13 cellular contexts compared by ENCODE assay signal in genomic region chr1:111597433-111597832, GRCh38. TPM values are rescaled to one million over a fixed set of nuclear protein-coding genes. Genes with fewer than 3 reads are reported as not detected.
DNase-seq lines count a peak whose midpoint lies in the region; TF ChIP-seq lines count a peak whose summit lies in the region.
"Had no signal": no experiment of that assay in that cellular context is flagged by ENCODE, and none has a peak within 500 bp of the region (broad histone marks: within the 10 kb centered on the region; RNA-seq: fewer than 3 reads in every experiment).

No MANE protein-coding gene starts in this region.

- TF ChIP-seq POLR2A in Peyer's patch (IDR thresholded peaks at IDR 0.05): no peak
- TF ChIP-seq POLR2A in esophagus muscularis mucosa (IDR thresholded peaks at IDR 0.05; ENCODE audit: low read depth): no peak
- TF ChIP-seq POLR2A in ovary (IDR thresholded peaks at IDR 0.05): no peak

- no peaks in the 10 kb centered on the region for H3K9me3 Mint-ChIP-seq in CD8-positive, alpha-beta memory T cell

- TF ChIP-seq CTCF in Peyer's patch (IDR thresholded peaks at IDR 0.05): no peak
- TF ChIP-seq CTCF in esophagus muscularis mucosa (IDR thresholded peaks at IDR 0.05): no peak
- no peak for TF ChIP-seq CTCF in ovary (IDR thresholded peaks at IDR 0.05)

- H3K4me3 ChIP-seq in CD8-positive, alpha-beta memory T cell (ENCODE audit: low read length): no peak overlapping the region
- no peak overlapping the region for H3K4me3 ChIP-seq in Peyer's patch
- no peak overlapping the region for H3K4me3 ChIP-seq in esophagus muscularis mucosa
- H3K4me3 ChIP-seq in rectal smooth muscle tissue (ENCODE audit: low read length): no peak overlapping the region
- H3K4me3 ChIP-seq in ovary: no peak overlapping the region

- CTCF ChIA-PET in CD8-positive, alpha-beta memory T cell (lab: Charles Lee): interaction anchor here (2.1 kb wide), 2 partner anchors 19 to 26 kb away, joined by 7 to 9 read pairs; no protein-coding TSS in a partner anchor

- no peak for DNase-seq in CD8-positive, alpha-beta memory T cell
- DNase-seq in Peyer's patch (no peak), esophagus muscularis mucosa (ENCODE audit: extremely low spot score) (peak; percentile 64), HK-2 (ENCODE audit: unreplicated experiment) (no peak), Ammon's horn (ENCODE audit: low spot score) (no peak), ovary (no peak)
- DNase-seq: dermis blood vessel endothelial cell, foreskin keratinocyte, islet precursor cell, NCI-H446, right cardiac atrium, substantia nigra had no signal

- POLR2A ChIA-PET in CD8-positive, alpha-beta memory T cell (lab: Charles Lee): no interaction called here

- TF ChIP-seq EP300 in esophagus muscularis mucosa (IDR thresholded peaks at IDR 0.05): no peak
- TF ChIP-seq EP300 in ovary (IDR thresholded peaks at IDR 0.05): no peak

- no peaks in the 10 kb centered on the region for H3K27me3 Mint-ChIP-seq in CD8-positive, alpha-beta memory T cell

- peak overlapping the region in 6 of 7 donors; percentile 15 to 59 (median 52) for H3K4me3 Mint-ChIP-seq in CD8-positive, alpha-beta memory T cell

- H3K4me1 ChIP-seq in CD8-positive, alpha-beta memory T cell (ENCODE audit: insufficient read depth, low read length): peaks cover 94% of the 10 kb centered on the region
- H3K4me1 ChIP-seq in Peyer's patch (peaks cover 0 to 42% (median 15%) of the 10 kb centered on the region in 4 donors), esophagus muscularis mucosa (peaks cover 32 to 77% (median 77%) of the 10 kb centered on the region in 4 donors), rectal smooth muscle tissue (ENCODE audit: control insufficient read depth, insufficient read depth, low read length) (peaks cover 42% of the 10 kb centered on the region), ovary (ENCODE audit: insufficient read depth) (peaks cover 5% of the 10 kb centered on the region)

- no peaks in the 10 kb centered on the region for H3K9me3 ChIP-seq in CD8-positive, alpha-beta memory T cell (ENCODE audit: low read length)
- H3K9me3 ChIP-seq in Peyer's patch (no peaks in the 10 kb centered on the region), esophagus muscularis mucosa (no peaks in the 10 kb centered on the region), ovary (no peaks in the 10 kb centered on the region)

- WGBS in esophagus muscularis mucosa: 28% methylated on average over 5 of the region's 5 CpGs
- 17 to 32% (median 25%) methylated on average over 5 of the region's 5 CpGs for WGBS in ovary, 3 donors

- H3K27ac ChIP-seq in CD8-positive, alpha-beta memory T cell (ENCODE audit: low read depth, low read length): no peak overlapping the region
- peak overlapping the region in 3 of 4 donors; percentile 16 to 37 (median 23) for H3K27ac ChIP-seq in Peyer's patch
- H3K27ac ChIP-seq in esophagus muscularis mucosa (replicated peaks in 1 of 4): peak overlapping the region; percentile 61 to 79 (median 76)
- H3K27ac ChIP-seq in rectal smooth muscle tissue (ENCODE audit: low read depth, low read length): peak overlapping the region; percentile 72
- H3K27ac ChIP-seq in ovary: no peak overlapping the region
- H3K27ac ChIP-seq: foreskin keratinocyte had no signal

- no peaks in the 10 kb centered on the region for H3K36me3 ChIP-seq in CD8-positive, alpha-beta memory T cell (ENCODE audit: insufficient read depth, low read length)
- H3K36me3 ChIP-seq in Peyer's patch (no peaks in the 10 kb centered on the region), esophagus muscularis mucosa (no peaks in the 10 kb centered on the region), rectal smooth muscle tissue (ENCODE audit: control insufficient read depth, insufficient read depth, low read length) (no peaks in the 10 kb centered on the region), ovary (no peaks in the 10 kb centered on the region)

- no peaks in the 10 kb centered on the region for H3K27me3 ChIP-seq in CD8-positive, alpha-beta memory T cell (ENCODE audit: insufficient read depth, low read length, poor library complexity, severe bottlenecking)
- H3K27me3 ChIP-seq in Peyer's patch (no peaks in the 10 kb centered on the region), esophagus muscularis mucosa (no peaks in the 10 kb centered on the region), rectal smooth muscle tissue (ENCODE audit: control insufficient read depth, insufficient read depth, low read length) (no peaks in the 10 kb centered on the region), ovary (no peaks in the 10 kb centered on the region)
- H3K27me3 ChIP-seq: foreskin keratinocyte had no signal

- H3K9ac ChIP-seq in rectal smooth muscle tissue (ENCODE audit: low read length): no peak overlapping the region

- H3K27ac Mint-ChIP-seq in CD8-positive, alpha-beta memory T cell: peak overlapping the region in 7 of 8 donors; percentile 58 to 92 (median 86)

- peaks cover 95 to 100% (median 97%) of the 10 kb centered on the region in 3 donors for H3K4me1 Mint-ChIP-seq in CD8-positive, alpha-beta memory T cell

- H3K36me3 Mint-ChIP-seq in CD8-positive, alpha-beta memory T cell: peaks cover 0 to 3% (median 0%) of the 10 kb centered on the region in 3 donors

- intact Hi-C loops in esophagus muscularis mucosa (cut with DNase I): no loop called here
- intact Hi-C loops in ovary (cut with DNase I): loop anchor here in 1 of 4 donors (10.0 kb wide), 1 partner anchor 157 kb away; the partner anchor contains the start of gene DDX20

RNA-seq across cellular contexts. Expression of gene RAP1A, which starts 22.2 kb away (rescaled TPM):
- 100 to 1,000 TPM; 252 to 256 TPM for total RNA-seq in CD8-positive, alpha-beta memory T cell
- polyA plus RNA-seq in CD8-positive, alpha-beta memory T cell: 60.8 TPM
- total RNA-seq in Peyer's patch: 10 to 100 TPM; 16.5 to 66.0 (median 46.2) TPM
- total RNA-seq in esophagus muscularis mucosa: 100 to 1,000 TPM; 171 to 325 (median 216) TPM
- total RNA-seq in ovary: 10 to 100 TPM; 22.2 to 67.6 (median 59.1) TPM
- polyA plus RNA-seq in ovary: 100 to 1,000 TPM in 1 of 2 donors, 10 to 100 TPM in 1; 46.4 to 118 TPM

Comparison
In these comparisons a context has a peak if more than half of its experiments do, and no peak if none do; other contexts are left out.
1. H3K27ac ChIP-seq: peak in Peyer's patch (3 of 4), esophagus muscularis mucosa (4 of 4) and rectal smooth muscle tissue (single experiment); none in CD8-positive, alpha-beta memory T cell (single experiment) and ovary (0 of 2).